In the genomic region with DNA sequence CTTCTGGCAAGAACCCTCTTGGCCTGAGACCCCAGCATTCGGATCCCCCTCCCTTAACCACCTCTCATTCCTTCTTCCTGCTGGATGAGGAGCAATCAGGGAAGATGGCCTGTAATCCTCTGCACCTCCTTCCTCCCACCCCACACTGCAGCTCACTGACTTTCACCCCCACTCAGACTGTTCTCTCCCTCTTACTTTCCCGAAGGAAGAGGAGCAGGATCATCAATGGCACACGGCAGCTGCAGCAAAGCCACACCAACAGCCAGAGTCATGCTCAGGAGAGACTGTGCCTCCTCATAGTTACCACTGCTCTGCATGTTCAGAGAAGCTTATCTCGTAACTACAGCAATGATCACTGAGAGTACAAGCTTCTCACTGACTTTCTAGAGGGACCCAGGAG, we compare ENCODE assay signal across 19 cellular contexts. TPM values are rescaled to one million over a fixed set of nuclear protein-coding genes. Genes with fewer than 3 reads are reported as not detected.
"Had no signal": no experiment of that assay in that cellular context is flagged by ENCODE, and none has a peak within 500 bp of the region (broad histone marks: within the 10 kb centered on the region; RNA-seq: fewer than 3 reads in every experiment).

No MANE protein-coding gene starts in this region.

- H3K27me3 Mint-ChIP-seq: activated naive CD8-positive, alpha-beta T cell treated with anti-CD3 and anti-CD28 coated beads for 36 hours; activated T-cell treated with anti-CD3 and anti-CD28 coated beads, Interleukin-2, amount 50 U/mL, for 24 hours; memory B cell had no signal

- H3K36me3 Mint-ChIP-seq: activated naive CD8-positive, alpha-beta T cell treated with anti-CD3 and anti-CD28 coated beads for 36 hours had no signal

- H3K4me3 Mint-ChIP-seq: activated naive CD8-positive, alpha-beta T cell treated with anti-CD3 and anti-CD28 coated beads for 36 hours; activated T-cell treated with anti-CD3 and anti-CD28 coated beads, Interleukin-2, amount 50 U/mL, for 24 hours; memory B cell; T-helper 2 cell treated with Interferon-gamma antibody and Interleukin-4, amounts not matched to agents 5 μg/mL and 100 μg/mL, for 36 hours had no signal

- DNase-seq: activated CD4-positive, alpha-beta T cell treated with anti-CD3 and anti-CD28 coated beads, Interleukin-2, amount 50 U/mL, for 4 hours; activated CD8-positive, alpha-beta memory T cell treated with anti-CD3 and anti-CD28 coated beads for 24 hours; activated CD8-positive, alpha-beta memory T cell treated with anti-CD3 and anti-CD28 coated beads, Interleukin-2, amount 50 U/mL, for 4 hours; activated naive CD4-positive, alpha-beta T cell; activated naive CD8-positive, alpha-beta T cell treated with anti-CD3 and anti-CD28 coated beads for 36 hours; activated T-cell treated with anti-CD3 and anti-CD28 coated beads, Interleukin-2, amount 50 U/mL, for 24 hours; cortex of kidney; effector CD4-positive, alpha-beta T cell; erythroblast; foreskin fibroblast; left colon; right lobe of liver; stimulated activated CD4-positive, alpha-beta T cell treated with anti-CD3 and anti-CD28 coated beads, Interleukin-1b, Interleukin-23, amount 100 ng/mL, for 48 hours; transverse colon; uterus had no signal

- H3K27ac Mint-ChIP-seq: activated naive CD8-positive, alpha-beta T cell treated with anti-CD3 and anti-CD28 coated beads for 36 hours; activated T-helper 2 cell treated with anti-CD3 and anti-CD28 coated beads, Interferon-gamma antibody, Interleukin-2, Interleukin-4, amounts not matched to agents 10 μg/mL and 5 μg/mL and 100 μg/mL, durations not matched to agents 14 hours and 24 hours and 36 hours; memory B cell; T-helper 2 cell treated with Interferon-gamma antibody and Interleukin-4, amounts not matched to agents 5 μg/mL and 100 μg/mL, for 36 hours had no signal

- H3K9me3 Mint-ChIP-seq: activated naive CD8-positive, alpha-beta T cell treated with anti-CD3 and anti-CD28 coated beads for 36 hours; activated T-cell treated with anti-CD3 and anti-CD28 coated beads, Interleukin-2, amount 50 U/mL, for 24 hours; activated T-helper 2 cell treated with anti-CD3 and anti-CD28 coated beads, Interferon-gamma antibody, Interleukin-2, Interleukin-4, amounts not matched to agents 10 μg/mL and 5 μg/mL and 100 μg/mL, durations not matched to agents 14 hours and 24 hours and 36 hours; memory B cell; T-helper 2 cell treated with Interferon-gamma antibody and Interleukin-4, amounts not matched to agents 5 μg/mL and 100 μg/mL, for 36 hours had no signal

- H3K4me1 Mint-ChIP-seq: activated naive CD8-positive, alpha-beta T cell treated with anti-CD3 and anti-CD28 coated beads for 36 hours had no signal

RNA-seq across cellular contexts. Expression of gene NAGS, which starts 20.4 kb away (rescaled TPM):
- polyA plus RNA-seq: neural cell had no signal
